23 cellular contexts compared by ENCODE assay signal in the genomic region with DNA sequence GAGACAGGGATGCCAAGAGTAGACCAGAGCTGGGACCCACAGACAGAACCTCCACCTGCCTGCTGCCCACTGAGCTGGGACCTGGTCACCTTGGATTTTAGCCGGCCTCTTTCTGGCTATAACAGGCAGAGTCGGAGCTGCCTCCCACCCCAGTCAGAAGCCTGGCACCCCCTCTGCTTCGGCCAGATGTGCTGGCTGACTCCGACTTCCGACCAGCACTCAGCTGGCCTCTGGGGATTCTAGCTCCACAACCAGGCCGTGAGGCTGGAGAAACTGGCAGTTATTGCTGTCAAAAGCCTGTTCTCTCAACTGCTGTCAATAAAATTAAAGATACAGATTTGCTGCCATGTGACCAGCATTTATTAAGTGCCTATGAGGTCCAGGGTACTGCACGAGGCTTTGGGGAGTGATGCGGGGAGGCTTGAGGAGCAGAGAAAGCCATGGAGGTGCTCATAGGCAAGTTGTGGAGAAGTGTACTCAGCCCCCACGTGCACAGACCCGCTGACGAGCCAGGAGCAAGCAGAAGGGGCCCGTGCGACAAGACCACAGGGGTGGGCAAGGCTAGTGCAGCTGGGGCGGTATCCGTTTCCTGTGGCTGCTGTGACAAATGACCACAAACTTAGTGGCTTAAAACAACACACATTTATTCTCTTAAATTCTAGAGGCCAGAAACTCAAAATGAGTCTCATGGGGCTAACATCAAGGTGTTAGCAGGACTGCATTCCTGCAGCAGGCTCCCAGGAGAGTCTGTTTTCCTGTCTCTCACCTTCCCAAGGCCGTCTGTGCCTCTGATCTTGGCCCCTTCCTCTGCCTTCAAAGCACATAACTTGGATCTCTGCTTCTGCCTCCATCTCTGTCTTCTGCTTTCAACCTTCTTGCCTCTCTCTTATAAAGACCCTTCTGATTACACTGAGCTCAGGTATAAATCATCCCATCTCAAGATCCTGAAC. TPM values are rescaled to one million over a fixed set of nuclear protein-coding genes. Genes with fewer than 3 reads are reported as not detected.
A peak's percentile ranks its signal among the peaks of the same experiment; 100 is the strongest.
DNase-seq lines count a peak whose midpoint lies in the region; ATAC-seq and TF ChIP-seq lines count a peak whose summit lies in the region.
"Had no signal": no experiment of that assay in that cellular context is flagged by ENCODE, and none has a peak within 500 bp of the region (broad histone marks: within the 10 kb centered on the region; RNA-seq: fewer than 3 reads in every experiment).

No MANE protein-coding gene starts in this region.

- H3K4me3 ChIP-seq in Loucy (ENCODE audit: low read length, poor library complexity, severe bottlenecking): peak overlapping the region; percentile 62
- H3K4me3 ChIP-seq: GM23248, tibial artery had no signal

- H3K27me3 Mint-ChIP-seq in effector memory CD8-positive, alpha-beta T cell: peaks cover 62 to 88% of the 10 kb centered on the region in 2 donors
- H3K27me3 Mint-ChIP-seq in natural killer cell treated with Interleukin-12 subunit alpha and Interleukin-12 subunit beta and Interleukin-15 and Interleukin-18, amount 100 ng/mL, for 72 hours: no peaks in the 10 kb centered on the region

- TF ChIP-seq CTCF in Loucy (conservative IDR thresholded peaks at IDR 0.05; ENCODE audit: low read length): no peak

- DNase-seq in NOMO-1 treated with DMSO at 0.1 percent for 48 hours (lab: John Stamatoyannopoulos, UW; ENCODE audit: unreplicated experiment): peak; percentile 27
- DNase-seq in NOMO-1 treated with dmso at 0.1 percent for 144 hours (lab: John Stamatoyannopoulos, UW; ENCODE audit: unreplicated experiment): no peak
- no peak for DNase-seq in effector memory CD8-positive, alpha-beta T cell
- DNase-seq in natural killer cell treated with Interleukin-12 subunit alpha and Interleukin-12 subunit beta and Interleukin-15 and Interleukin-18, amount 100 ng/mL, for 72 hours (ENCODE audit: low spot score): no peak
- DNase-seq in HuH-7 (ENCODE audit: low spot score): no peak
- no peak for DNase-seq in HT-29 (ENCODE audit: low spot score)
- DNase-seq in NCI-H1436 (lab: John Stamatoyannopoulos, UW): no peak
- DNase-seq: COR-L47; DMS79 treated with DMSO at 0.1 percent for 48 hours; effector CD8-positive, alpha-beta T cell; GM23248; mammary epithelial cell; NCI-H187; PC-3; SHP77; stimulated activated CD4-positive, alpha-beta T cell treated with anti-CD3 and anti-CD28 coated beads, Interleukin-4, amount 100 ng/mL, for 24 hours; stimulated activated naive CD8-positive, alpha-beta T cell treated with anti-CD3 and anti-CD28 coated beads, Interleukin-15, Interleukin-2, amounts not matched to agents 100 U/mL and 50 U/mL, for 24 hours; tibial artery had no signal

- peak; percentile 47 for ATAC-seq in effector memory CD8-positive, alpha-beta T cell (replicated peaks)
- ATAC-seq in natural killer cell treated with Interleukin-12 subunit alpha and Interleukin-12 subunit beta and Interleukin-15 and Interleukin-18, amount 100 ng/mL, for 72 hours: peak; percentile 61 to 75
- ATAC-seq: PC-3; stimulated activated naive CD8-positive, alpha-beta T cell treated with anti-CD3 and anti-CD28 coated beads, Interleukin-15, Interleukin-2, amounts not matched to agents 100 U/mL and 50 U/mL, for 24 hours had no signal

- no peaks in the 10 kb centered on the region for H3K36me3 Mint-ChIP-seq in effector memory CD8-positive, alpha-beta T cell (ENCODE audit: insufficient read depth)
- H3K36me3 Mint-ChIP-seq in natural killer cell treated with Interleukin-12 subunit alpha and Interleukin-12 subunit beta and Interleukin-15 and Interleukin-18, amount 100 ng/mL, for 72 hours: no peaks in the 10 kb centered on the region
- H3K36me3 Mint-ChIP-seq: activated naive CD8-positive, alpha-beta T cell had no signal

- peaks cover 65% of the 10 kb centered on the region for H3K36me3 ChIP-seq in Loucy (ENCODE audit: insufficient read depth, low read length)
- H3K36me3 ChIP-seq: tibial artery had no signal

- H3K79me2 ChIP-seq in Loucy (ENCODE audit: insufficient read depth, low read length): peaks cover 58% of the 10 kb centered on the region

- no peak overlapping the region for H3K27ac Mint-ChIP-seq in effector memory CD8-positive, alpha-beta T cell
- peak overlapping the region in 1 of 2 donors; percentile 45 for H3K27ac Mint-ChIP-seq in natural killer cell treated with Interleukin-12 subunit alpha and Interleukin-12 subunit beta and Interleukin-15 and Interleukin-18, amount 100 ng/mL, for 72 hours
- H3K27ac Mint-ChIP-seq: activated naive CD8-positive, alpha-beta T cell; B cell had no signal

- H3K27me3 ChIP-seq in Loucy (ENCODE audit: insufficient read depth, low read length, poor library complexity, severe bottlenecking): no peaks in the 10 kb centered on the region

- peaks cover 31% of the 10 kb centered on the region for H3F3A ChIP-seq in Loucy (ENCODE audit: low read depth)

- H3K9me3 Mint-ChIP-seq in effector memory CD8-positive, alpha-beta T cell: no peaks in the 10 kb centered on the region
- no peaks in the 10 kb centered on the region for H3K9me3 Mint-ChIP-seq in natural killer cell treated with Interleukin-12 subunit alpha and Interleukin-12 subunit beta and Interleukin-15 and Interleukin-18, amount 100 ng/mL, for 72 hours

- peaks cover 0 to 6% of the 10 kb centered on the region in 2 donors for H3K4me1 Mint-ChIP-seq in effector memory CD8-positive, alpha-beta T cell (ENCODE audit: low read depth in 2 of 2)
- peaks cover 40 to 63% of the 10 kb centered on the region in 2 donors for H3K4me1 Mint-ChIP-seq in natural killer cell treated with Interleukin-12 subunit alpha and Interleukin-12 subunit beta and Interleukin-15 and Interleukin-18, amount 100 ng/mL, for 72 hours (ENCODE audit: low read depth in 2 of 2)

- no peaks in the 10 kb centered on the region for H3K9me3 ChIP-seq in Loucy (ENCODE audit: insufficient read depth, low read depth, low read length)
- H3K9me3 ChIP-seq: tibial artery had no signal

- peaks cover 83% of the 10 kb centered on the region for H3K4me1 ChIP-seq in Loucy (ENCODE audit: insufficient read depth, low read length, poor library complexity, severe bottlenecking)
- H3K4me1 ChIP-seq: tibial artery had no signal

- H3K9me2 ChIP-seq in Loucy (replicated peaks; ENCODE audit: low read depth, low read length): no peaks in the 10 kb centered on the region

- H4K20me1 ChIP-seq in Loucy (ENCODE audit: insufficient read depth, low read length, poor library complexity, severe bottlenecking): no peaks in the 10 kb centered on the region

- peak overlapping the region; percentile 82 for H3K4me2 ChIP-seq in Loucy (ENCODE audit: low read depth, low read length, poor library complexity, severe bottlenecking)

- no peak overlapping the region for H2AFZ ChIP-seq in Loucy (ENCODE audit: low read length)
- H2AFZ ChIP-seq: GM23248 had no signal

- no peak overlapping the region for H3K4me3 Mint-ChIP-seq in effector memory CD8-positive, alpha-beta T cell
- H3K4me3 Mint-ChIP-seq in natural killer cell treated with Interleukin-12 subunit alpha and Interleukin-12 subunit beta and Interleukin-15 and Interleukin-18, amount 100 ng/mL, for 72 hours: peak overlapping the region; percentile 62
- H3K4me3 Mint-ChIP-seq: activated naive CD8-positive, alpha-beta T cell; B cell had no signal

- H3K9ac ChIP-seq in Loucy (ENCODE audit: low read depth, low read length, poor library complexity, severe bottlenecking): peak overlapping the region; percentile 82
- H3K9ac ChIP-seq: GM23248 had no signal

RNA-seq across cellular contexts. Expression of a gene that starts 13.1 kb away (rescaled TPM):
- under 1 TPM in 1 of 2 donors, not detected in 1; 0.45 TPM for total RNA-seq in natural killer cell treated with Interleukin-12 subunit alpha and Interleukin-12 subunit beta and Interleukin-15 and Interleukin-18, amount 100 ng/mL, for 72 hours
- not detected in 2 replicates for total RNA-seq in HT-29 (2014; rRNA removed; shearing (Covaris generic))
- total RNA-seq: B cell, glomerular endothelial cell, GM23248, mammary epithelial cell, osteoblast, PC-3 had no signal

RNA-seq across cellular contexts. Expression of a gene that starts 39.2 kb away (rescaled TPM):
- total RNA-seq in natural killer cell treated with Interleukin-12 subunit alpha and Interleukin-12 subunit beta and Interleukin-15 and Interleukin-18, amount 100 ng/mL, for 72 hours: 10 to 100 TPM; 69.2 to 81.4 TPM
- 136 and 159 TPM in 2 replicates for total RNA-seq in HT-29 (2014; rRNA removed; shearing (Covaris generic))

RNA-seq across cellular contexts. Expression of a gene that starts 47.2 kb away (rescaled TPM):
- 10 to 100 TPM; 37.8 to 45.7 TPM for total RNA-seq in natural killer cell treated with Interleukin-12 subunit alpha and Interleukin-12 subunit beta and Interleukin-15 and Interleukin-18, amount 100 ng/mL, for 72 hours
- 13.7 and 16.5 TPM in 2 replicates for total RNA-seq in HT-29 (2014; rRNA removed; shearing (Covaris generic))
